In the genomic region with DNA sequence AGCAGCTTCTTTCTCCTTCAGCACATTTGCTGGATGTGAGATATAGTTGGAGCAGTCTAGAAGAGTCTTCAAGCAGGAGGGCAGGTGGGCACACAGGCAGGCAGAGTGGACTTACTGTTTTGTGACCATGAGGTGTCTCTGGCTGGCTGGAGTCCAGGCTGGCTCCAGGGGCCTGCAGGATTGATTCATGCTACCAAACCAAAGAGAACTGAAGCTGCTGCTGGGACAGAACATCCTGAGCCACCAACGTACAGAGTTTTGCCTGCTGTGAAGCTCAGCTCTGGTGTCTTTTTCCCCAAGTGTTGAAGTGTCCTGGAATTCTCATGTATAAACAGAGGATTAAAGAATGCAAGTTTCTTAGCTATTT, we compare ENCODE assay signal across 14 cellular contexts. TPM values are rescaled to one million over a fixed set of nuclear protein-coding genes. Genes with fewer than 3 reads are reported as not detected.
A peak's percentile ranks its signal among the peaks of the same experiment; 100 is the strongest.
DNase-seq lines count a peak whose midpoint lies in the region; ATAC-seq and TF ChIP-seq lines count a peak whose summit lies in the region.
"Had no signal": no experiment of that assay in that cellular context is flagged by ENCODE, and none has a peak within 500 bp of the region (broad histone marks: within the 10 kb centered on the region; RNA-seq: fewer than 3 reads in every experiment).

No MANE protein-coding gene starts in this region.

- no peaks in the 10 kb centered on the region; the same call in 1 of the 2 replicates for H3K79me2 ChIP-seq in SK-N-SH (ENCODE audit: insufficient read depth)
- H3K79me2 ChIP-seq in osteoblast (ENCODE audit: insufficient read depth, low read length), result peaks cover 29% of the 10 kb centered on the region

- H3F3A ChIP-seq in SK-N-SH (replicated peaks; ENCODE audit: insufficient read depth), result peaks cover 35% of the 10 kb centered on the region

- peak; percentile 41 for DNase-seq in EL
- DNase-seq in SK-N-SH, result no peak
- no peak for DNase-seq in epithelial cell of prostate (ENCODE audit: low read depth, low spot score)
- DNase-seq in osteoblast (ENCODE audit: insufficient read length, low spot score, missing footprints), result no peak
- no peak for DNase-seq in RWPE1 (ENCODE audit: low spot score)
- DNase-seq: activated CD4-positive, alpha-beta T cell treated with anti-CD3 and anti-CD28 coated beads, Interleukin-2, amount 10 ng/mL, durations not matched to agents 7 days and 5 days; aorta; DMS79; Kasumi-1; NCI-H1436; stimulated activated CD4-positive, alpha-beta T cell treated with anti-CD3 and anti-CD28 coated beads, Interleukin-12 subunit alpha, Interleukin-12 subunit beta, amount 100 ng/mL, for 4 hours had no signal

- ATAC-seq in HG02870 (IDR thresholded peaks at IDR 0.05; ENCODE audit: unreplicated experiment), result no peak
- no peak for ATAC-seq in GM21390 (IDR thresholded peaks at IDR 0.05; ENCODE audit: unreplicated experiment)
- ATAC-seq in GM18907 (IDR thresholded peaks at IDR 0.05; ENCODE audit: unreplicated experiment), result no peak

- H3K27ac ChIP-seq in SK-N-SH (ENCODE audit: low read depth in 2 of 2, low read length in 1 of 2), result peak overlapping the region in 1 of 2 experiments; percentile 86; a peak in 3 of 4 replicates
- H3K27ac ChIP-seq in epithelial cell of prostate, result peak overlapping the region; percentile 52
- peak overlapping the region; percentile 79 for H3K27ac ChIP-seq in osteoblast (ENCODE audit: low read depth, low read length)
- H3K27ac ChIP-seq in RWPE1, result no peak overlapping the region

- no peak overlapping the region for H3K4me3 ChIP-seq in SK-N-SH (ENCODE audit: low read depth in 2 of 2, low read length in 1 of 2)
- H3K4me3 ChIP-seq in osteoblast (ENCODE audit: insufficient read depth, low read length), result no peak overlapping the region

- TF ChIP-seq CTCF in SK-N-SH (IDR thresholded peaks at IDR 0.05), result no peak
- TF ChIP-seq CTCF in osteoblast (IDR thresholded peaks at IDR 0.05; ENCODE audit: extremely low read depth, low read depth, low read length), result no peak
- TF ChIP-seq CTCF in RWPE1 (conservative IDR thresholded peaks at IDR 0.05; ENCODE audit: low read depth), result no peak

- CTCF ChIA-PET in SK-N-SH (lab: Yijun Ruan, JAX), result interaction anchor here (0.6 to 1.4 kb wide), 5 partner anchors 13 to 132 kb away, joined by 3 to 5 read pairs (median 3); no protein-coding TSS in a partner anchor
- CTCF ChIA-PET in RWPE1 (lab: Yijun Ruan, JAX), result interaction anchor here (0.7 to 1.0 kb wide), 3 partner anchors 19 to 131 kb away, joined by 3 to 4 read pairs (median 3); no protein-coding TSS in a partner anchor

- no peaks in the 10 kb centered on the region for H3K9me3 ChIP-seq in SK-N-SH
- H3K9me3 ChIP-seq in osteoblast (ENCODE audit: low read depth, low read length), result no peaks in the 10 kb centered on the region

- H2AFZ ChIP-seq in SK-N-SH (ENCODE audit: low read depth) (no peak overlapping the region), osteoblast (ENCODE audit: low read length) (no peak overlapping the region)

- no peak for TF ChIP-seq RAD21 in SK-N-SH (IDR thresholded peaks at IDR 0.05; ENCODE audit: low read length)

- H3K4me2 ChIP-seq in SK-N-SH (peak overlapping the region; percentile 60), osteoblast (ENCODE audit: insufficient read depth, low read length) (peak overlapping the region; percentile 67)

- no peaks in the 10 kb centered on the region for H3K36me3 ChIP-seq in SK-N-SH (replicated peaks in 1 of 2; ENCODE audit: control insufficient read depth in 1 of 2, insufficient read depth in 2 of 2, low read length in 1 of 2)
- no peaks in the 10 kb centered on the region for H3K36me3 ChIP-seq in osteoblast (ENCODE audit: insufficient read depth, low read length)

- TF ChIP-seq EP300 in SK-N-SH (IDR thresholded peaks at IDR 0.05; ENCODE audit: borderline replicate concordance in 1 of 2, low read depth in 1 of 2, low read length in 1 of 2), result no peak

- H3K4me1 ChIP-seq in SK-N-SH (ENCODE audit: control insufficient read depth in 1 of 2, insufficient read depth in 2 of 2, low read depth in 1 of 2, low read length in 1 of 2), result peaks cover 33 to 41% of the 10 kb centered on the region in 2 experiments
- peaks cover 43% of the 10 kb centered on the region for H3K4me1 ChIP-seq in osteoblast (ENCODE audit: insufficient read depth, low read length)

- H3K27me3 ChIP-seq in SK-N-SH (ENCODE audit: insufficient read depth) (no peaks in the 10 kb centered on the region), osteoblast (ENCODE audit: insufficient read depth, low read length) (no peaks in the 10 kb centered on the region)

- 38% methylated on average over 1 of the region's 1 CpG for WGBS in SK-N-SH (ENCODE audit: low lambda C conversion rate)

- H3K9ac ChIP-seq in SK-N-SH, result no peak overlapping the region

- no peaks in the 10 kb centered on the region for H3K9me2 ChIP-seq in SK-N-SH

- POLR2A ChIA-PET in SK-N-SH (lab: Yijun Ruan, JAX), result no interaction called here
- POLR2A ChIA-PET in RWPE1 (lab: Yijun Ruan, JAX; ENCODE audit: low non-redundant PET), result interaction anchor here (1.3 kb wide), 1 partner anchor 126 kb away, joined by 6 read pairs; a partner anchor contains a TSS

- H4K20me1 ChIP-seq in SK-N-SH (ENCODE audit: insufficient read depth) (no peaks in the 10 kb centered on the region), osteoblast (ENCODE audit: insufficient read depth, low read length) (peaks cover 20% of the 10 kb centered on the region)

TF ChIP-seq in SK-N-SH, 30 proteins besides CTCF, POLR2A, EP300 and RAD21:
- TF ChIP-seq MXI1 (IDR thresholded peaks at IDR 0.05; ENCODE audit: low read depth, low read length) (no peak), RCOR1 (IDR thresholded peaks at IDR 0.05; ENCODE audit: low read length) (no peak), GABPA (IDR thresholded peaks at IDR 0.05; ENCODE audit: low read depth) (no peak), NFIC (IDR thresholded peaks at IDR 0.05; ENCODE audit: borderline replicate concordance) (no peak; the same call in 1 of the 2 replicates), RXRA (IDR thresholded peaks at IDR 0.05; ENCODE audit: borderline replicate concordance, low read depth) (no peak), CHD2 (IDR thresholded peaks at IDR 0.05; ENCODE audit: low read length, partially characterized antibody) (no peak), NRF1 (IDR thresholded peaks at IDR 0.05; ENCODE audit: low read depth, low read length) (no peak), GATA2 (CRISPR knock-in tag; IDR thresholded peaks at IDR 0.05) (no peak), FOSL2 (IDR thresholded peaks at IDR 0.05; ENCODE audit: borderline replicate concordance, low read depth) (no peak)
- TF ChIP-seq, protein P1, sequence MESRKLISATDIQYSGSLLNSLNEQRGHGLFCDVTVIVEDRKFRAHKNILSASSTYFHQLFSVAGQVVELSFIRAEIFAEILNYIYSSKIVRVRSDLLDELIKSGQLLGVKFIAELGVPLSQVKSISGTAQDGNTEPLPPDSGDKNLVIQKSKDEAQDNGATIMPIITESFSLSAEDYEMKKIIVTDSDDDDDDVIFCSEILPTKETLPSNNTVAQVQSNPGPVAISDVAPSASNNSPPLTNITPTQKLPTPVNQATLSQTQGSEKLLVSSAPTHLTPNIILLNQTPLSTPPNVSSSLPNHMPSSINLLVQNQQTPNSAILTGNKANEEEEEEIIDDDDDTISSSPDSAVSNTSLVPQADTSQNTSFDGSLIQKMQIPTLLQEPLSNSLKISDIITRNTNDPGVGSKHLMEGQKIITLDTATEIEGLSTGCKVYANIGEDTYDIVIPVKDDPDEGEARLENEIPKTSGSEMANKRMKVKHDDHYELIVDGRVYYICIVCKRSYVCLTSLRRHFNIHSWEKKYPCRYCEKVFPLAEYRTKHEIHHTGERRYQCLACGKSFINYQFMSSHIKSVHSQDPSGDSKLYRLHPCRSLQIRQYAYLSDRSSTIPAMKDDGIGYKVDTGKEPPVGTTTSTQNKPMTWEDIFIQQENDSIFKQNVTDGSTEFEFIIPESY (IDR thresholded peaks at IDR 0.05; ENCODE audit: borderline replicate concordance, low read depth), result no peak
- TF ChIP-seq, protein P2, sequence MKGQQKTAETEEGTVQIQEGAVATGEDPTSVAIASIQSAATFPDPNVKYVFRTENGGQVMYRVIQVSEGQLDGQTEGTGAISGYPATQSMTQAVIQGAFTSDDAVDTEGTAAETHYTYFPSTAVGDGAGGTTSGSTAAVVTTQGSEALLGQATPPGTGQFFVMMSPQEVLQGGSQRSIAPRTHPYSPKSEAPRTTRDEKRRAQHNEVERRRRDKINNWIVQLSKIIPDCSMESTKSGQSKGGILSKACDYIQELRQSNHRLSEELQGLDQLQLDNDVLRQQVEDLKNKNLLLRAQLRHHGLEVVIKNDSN (IDR thresholded peaks at IDR 0.05; ENCODE audit: borderline replicate concordance, low read depth), result no peak
- TF ChIP-seq, protein P3, sequence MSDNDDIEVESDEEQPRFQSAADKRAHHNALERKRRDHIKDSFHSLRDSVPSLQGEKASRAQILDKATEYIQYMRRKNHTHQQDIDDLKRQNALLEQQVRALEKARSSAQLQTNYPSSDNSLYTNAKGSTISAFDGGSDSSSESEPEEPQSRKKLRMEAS (IDR thresholded peaks at IDR 0.05; ENCODE audit: low read depth), result no peak

RNA-seq across cellular contexts. Expression of a gene that starts 45.7 kb away (rescaled TPM):
- polyA plus RNA-seq in SK-N-SH (2012; rRNA removed), result 27.1 and 29.3 TPM in 2 replicates
- 22.0 and 22.6 TPM in 2 replicates for polyA plus RNA-seq in SK-N-SH (2012; cell fraction: cytosol; rRNA removed)
- 9.9 and 20.2 TPM in 2 replicates for polyA plus RNA-seq in SK-N-SH (2012; cell fraction: nucleus; rRNA removed)
- total RNA-seq in osteoblast, result 24.2 and 27.9 TPM in 2 replicates
